Comparison of ENCODE assay signal across 10 cellular contexts in the genomic region with DNA sequence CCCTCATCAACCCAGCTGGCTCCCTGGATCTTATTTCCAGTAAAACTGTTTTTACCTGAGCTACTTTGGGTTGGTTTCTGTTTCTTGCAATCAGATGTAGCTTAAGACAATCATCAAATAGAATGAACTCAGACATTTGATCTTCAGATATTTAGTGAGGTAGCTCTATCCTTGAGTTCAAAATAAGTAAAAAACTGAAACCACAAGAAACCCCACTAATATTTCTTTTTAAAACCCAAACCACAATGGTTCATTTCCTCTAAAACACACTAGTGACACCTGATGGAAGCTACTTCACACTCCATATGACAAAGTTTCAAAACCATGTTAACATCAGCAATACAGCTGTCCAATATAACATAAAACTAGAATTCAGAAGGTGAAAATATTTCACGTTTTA. TPM values are rescaled to one million over a fixed set of nuclear protein-coding genes. Genes with fewer than 3 reads are reported as not detected.
DNase-seq lines count a peak whose midpoint lies in the region; ATAC-seq, FAIRE-seq and TF ChIP-seq lines count a peak whose summit lies in the region.
"Had no signal": no experiment of that assay in that cellular context is flagged by ENCODE, and none has a peak within 500 bp of the region (broad histone marks: within the 10 kb centered on the region; RNA-seq: fewer than 3 reads in every experiment).

No MANE protein-coding gene starts in this region.

- H3K23ac ChIP-seq in mesenchymal stem cell (ENCODE audit: low read length in 2 of 2) = no peak overlapping the region

- H3K27ac ChIP-seq in C4-2B (no peak overlapping the region), mesenchymal stem cell (ENCODE audit: low read length, poor library complexity, severe bottlenecking) (no peak overlapping the region)
- H3K27ac ChIP-seq: left ventricle myocardium inferior had no signal

- H3K36me3 ChIP-seq in mesenchymal stem cell (ENCODE audit: control insufficient read depth in 1 of 2, insufficient read depth in 2 of 2, low read depth in 1 of 2, low read length in 2 of 2) = peaks cover 16 to 57% of the 10 kb centered on the region in 2 experiments

- no peak overlapping the region for H4K91ac ChIP-seq in mesenchymal stem cell (ENCODE audit: low read length)

- no peak overlapping the region for H3K4me2 ChIP-seq in mesenchymal stem cell (ENCODE audit: low read length, poor library complexity, severe bottlenecking)

- no peaks in the 10 kb centered on the region for H3K27me3 ChIP-seq in mesenchymal stem cell (ENCODE audit: control insufficient read depth in 1 of 2, insufficient read depth in 1 of 2, low read length in 2 of 2)

- no peak overlapping the region for H2AK5ac ChIP-seq in mesenchymal stem cell (ENCODE audit: low read length, severe bottlenecking)

- H3K4me3 ChIP-seq in mesenchymal stem cell (ENCODE audit: insufficient read depth in 1 of 2, low read depth in 1 of 2, low read length in 2 of 2) = no peak overlapping the region
- H3K4me3 ChIP-seq: left ventricle myocardium inferior had no signal

- peaks cover 22% of the 10 kb centered on the region for H3K79me1 ChIP-seq in mesenchymal stem cell (replicated peaks; ENCODE audit: low read length, poor library complexity, severe bottlenecking)

- no peak overlapping the region for H3K14ac ChIP-seq in mesenchymal stem cell (ENCODE audit: low read length in 2 of 2)

- H3K27ac Mint-ChIP-seq in T-helper 1 cell treated with Interleukin-12 subunit alpha and Interleukin-12 subunit beta and Interleukin-4 antibody, amounts not matched to agents 30 μg/mL and 1 μg/mL, for 36 hours = peak overlapping the region; percentile 29

- peaks cover 3% of the 10 kb centered on the region for H3K4me1 ChIP-seq in mesenchymal stem cell (ENCODE audit: control insufficient read depth, insufficient read depth, low read depth, low read length)

- no peak overlapping the region for H3K18ac ChIP-seq in mesenchymal stem cell (ENCODE audit: low read depth in 1 of 2, low read length in 2 of 2)

- peak overlapping the region; percentile 2 for H3K4me3 Mint-ChIP-seq in T-helper 1 cell treated with Interleukin-12 subunit alpha and Interleukin-12 subunit beta and Interleukin-4 antibody, amounts not matched to agents 30 μg/mL and 1 μg/mL, for 36 hours

- no peak overlapping the region for H2BK15ac ChIP-seq in mesenchymal stem cell (ENCODE audit: low read depth, poor library complexity, severe bottlenecking)

- H3K9me3 Mint-ChIP-seq in T-helper 1 cell treated with Interleukin-12 subunit alpha and Interleukin-12 subunit beta and Interleukin-4 antibody, amounts not matched to agents 30 μg/mL and 1 μg/mL, for 36 hours = no peaks in the 10 kb centered on the region

- H3K4ac ChIP-seq in mesenchymal stem cell (ENCODE audit: low read depth in 1 of 2, low read length in 2 of 2) = no peak overlapping the region

- no peak for FAIRE-seq in urothelium cell line (lab: Jason Lieb, UNC)

- no peak overlapping the region for H2AFZ ChIP-seq in mesenchymal stem cell (ENCODE audit: low read depth, low read length)

- no peak overlapping the region for H3K9ac ChIP-seq in mesenchymal stem cell (ENCODE audit: low read length)

- ATAC-seq in GM18867 (IDR thresholded peaks at IDR 0.05; ENCODE audit: unreplicated experiment) = peak; percentile 87
- ATAC-seq in HG02938 (IDR thresholded peaks at IDR 0.05; ENCODE audit: unreplicated experiment) = peak; percentile 85

- H3K27me3 Mint-ChIP-seq in T-helper 1 cell treated with Interleukin-12 subunit alpha and Interleukin-12 subunit beta and Interleukin-4 antibody, amounts not matched to agents 30 μg/mL and 1 μg/mL, for 36 hours (ENCODE audit: low read depth) = no peaks in the 10 kb centered on the region

- 0 out of 2 replicates have a peak, but pooled peaks have one; percentile 12 for TF ChIP-seq CTCF in C4-2B (conservative IDR thresholded peaks at IDR 0.05)

- H4K8ac ChIP-seq in mesenchymal stem cell (ENCODE audit: low read length) = no peak overlapping the region

- H3K9me3 ChIP-seq in mesenchymal stem cell (ENCODE audit: control insufficient read depth, low read length) = no peaks in the 10 kb centered on the region
- H3K9me3 ChIP-seq: left ventricle myocardium inferior had no signal

- H2BK120ac ChIP-seq in mesenchymal stem cell (ENCODE audit: low read depth, low read length) = no peak overlapping the region

- DNase-seq in urothelium cell line (ENCODE audit: low spot score) (no peak), NCI-H82 (lab: John Stamatoyannopoulos, UW) (no peak), hypothalamus (lab: John Stamatoyannopoulos, UW) (no peak), mesenchymal stem cell (no peak)
- DNase-seq: left ventricle myocardium inferior; stimulated activated CD4-positive, alpha-beta T cell treated with anti-CD3 and anti-CD28 coated beads, Interleukin-4, amount 100 ng/mL, for 24 hours had no signal

- no peak overlapping the region for H2BK12ac ChIP-seq in mesenchymal stem cell (ENCODE audit: low read length in 2 of 2)

- WGBS in mesenchymal stem cell = no CpG with 5 or more reads among the region's 1 CpG

- H3K4me1 Mint-ChIP-seq in T-helper 1 cell treated with Interleukin-12 subunit alpha and Interleukin-12 subunit beta and Interleukin-4 antibody, amounts not matched to agents 30 μg/mL and 1 μg/mL, for 36 hours (ENCODE audit: low read depth) = peaks cover 20% of the 10 kb centered on the region

- H2BK5ac ChIP-seq in mesenchymal stem cell (ENCODE audit: low read depth, low read length, poor library complexity, severe bottlenecking) = no peak overlapping the region

- H3K36me3 Mint-ChIP-seq in T-helper 1 cell treated with Interleukin-12 subunit alpha and Interleukin-12 subunit beta and Interleukin-4 antibody, amounts not matched to agents 30 μg/mL and 1 μg/mL, for 36 hours (ENCODE audit: low read depth) = peaks cover 25% of the 10 kb centered on the region

RNA-seq across cellular contexts. Expression of gene CACNG1, which starts 37.8 kb away (rescaled TPM):
- polyA plus RNA-seq in mesenchymal stem cell (2013, experiment 1 of 2) = not detected
- polyA plus RNA-seq in mesenchymal stem cell (2013, experiment 2 of 2) = not detected
